ENCODE assay signal across 8 cellular contexts in the genomic region with DNA sequence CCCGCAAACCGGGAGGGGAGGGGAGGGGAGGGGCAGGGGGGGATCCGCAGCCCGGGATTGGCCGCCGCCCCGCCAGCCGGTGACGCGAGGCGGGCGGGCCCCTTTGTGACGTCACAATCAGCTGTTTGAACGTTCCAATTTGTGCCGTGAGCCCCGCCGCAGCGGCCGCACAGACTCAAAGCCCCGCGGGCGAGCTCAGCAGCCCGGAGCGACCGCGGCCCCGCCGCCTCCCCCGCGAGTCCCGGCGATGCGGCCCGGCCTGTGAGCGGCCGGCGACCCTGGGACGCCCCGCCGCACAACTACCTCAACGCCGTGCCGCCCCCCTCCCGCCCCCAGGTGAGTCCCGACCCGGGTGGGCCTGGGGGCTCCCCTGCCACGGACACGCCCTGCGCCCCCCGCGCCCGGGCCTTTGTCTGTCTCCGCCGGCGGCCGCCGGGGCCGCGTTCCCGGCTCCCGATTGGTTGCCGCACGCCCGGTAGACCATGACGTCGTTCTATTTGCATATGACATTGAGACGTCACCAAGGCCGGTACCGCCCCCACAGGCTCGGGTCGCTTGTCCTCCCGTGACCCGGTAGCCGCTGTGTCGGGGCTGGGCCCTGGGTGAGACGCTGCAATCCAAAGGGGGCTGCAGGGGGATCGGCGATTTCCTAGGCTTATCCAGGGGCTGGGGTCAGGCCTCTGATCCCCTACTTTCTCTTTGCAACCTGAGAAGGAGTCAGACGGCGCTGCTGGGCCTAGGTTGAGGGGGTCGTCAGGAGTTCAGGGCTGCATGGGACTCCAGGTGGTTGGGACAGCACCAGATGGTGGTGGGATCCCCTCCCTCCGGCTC. TPM values are rescaled to one million over a fixed set of nuclear protein-coding genes. Genes with fewer than 3 reads are reported as not detected.
DNase-seq lines count a peak whose midpoint lies in the region; ATAC-seq and TF ChIP-seq lines count a peak whose summit lies in the region.

TP53INP2 (plus strand) TSS at position 168 of the 831 bp plus-strand sequence. CDS start 4,396 bp downstream, outside the sequence.

- peaks cover 39% of the 10 kb centered on the region for H3F3A ChIP-seq in PC-9 (ENCODE audit: insufficient read depth, low read depth)

- H3K9me2 ChIP-seq in PC-9 (ENCODE audit: insufficient read depth): no peaks in the 10 kb centered on the region

- H3K4me3 ChIP-seq in Caco-2 (ENCODE audit: low read depth, low read length): peak within 1 kb of the TSS; percentile 48
- peak within 1 kb of the TSS; percentile 64 for H3K4me3 ChIP-seq in PC-9
- peak within 1 kb of the TSS; percentile 79 for H3K4me3 ChIP-seq in epithelial cell of proximal tubule (ENCODE audit: low read depth, low read length)

- CTCF ChIA-PET in Caco-2 (lab: Charles Lee): interaction anchor here (0.6 to 3.5 kb wide), 19 partner anchors 14 to 514 kb away, joined by 3 to 15 read pairs (median 4); no protein-coding TSS in a partner anchor
- CTCF ChIA-PET in PC-9 (lab: Charles Lee): interaction anchor here (0.6 to 1.7 kb wide), 2 partner anchors 120 to 125 kb away, joined by 4 to 6 read pairs; no protein-coding TSS in a partner anchor

- TF ChIP-seq CTCF in Caco-2 (IDR thresholded peaks at IDR 0.05; ENCODE audit: insufficient read depth in 1 of 2, low read depth in 1 of 2, low read length in 1 of 2, severe bottlenecking in 1 of 2, unreplicated experiment in 1 of 2) (no peak), PC-9 (conservative IDR thresholded peaks at IDR 0.05) (no peak), epithelial cell of proximal tubule (conservative IDR thresholded peaks at IDR 0.05; ENCODE audit: low read depth, low read length) (no peak)

- H3K36me3 ChIP-seq in Caco-2 (ENCODE audit: control insufficient read depth, insufficient read depth, low read length) (no peaks in the 10 kb centered on the region), PC-9 (ENCODE audit: low read depth) (no peaks in the 10 kb centered on the region)

- intact Hi-C loops in Caco-2 (cut with micrococcal nuclease; ENCODE audit: unreplicated experiment) (loop anchor here (1.0 to 5.0 kb wide), 5 partner anchors 28 to 514 kb away; no protein-coding TSS in a partner anchor), PC-9 (cut with micrococcal nuclease; ENCODE audit: unreplicated experiment) (loop anchor here (1.0 to 5.0 kb wide), 5 partner anchors 27 to 512 kb away; partner anchors contain the start of genes AHCY and PIGU)

- peak; percentile 99 for DNase-seq in Caco-2
- DNase-seq in KG1 (lab: John Stamatoyannopoulos, UW): peak; percentile 28
- DNase-seq in PC-9: peak; percentile 61 to 80
- peak; percentile 85 for DNase-seq in activated T-cell treated with anti-CD3 and anti-CD28 coated beads, Interleukin-2, amount 50 U/mL, for 24 hours
- DNase-seq in epithelial cell of proximal tubule (ENCODE audit: low read depth): no peak
- DNase-seq in mucosa of gallbladder (ENCODE audit: low spot score): peak; percentile 93
- peak; percentile 66 to 76 for DNase-seq in stimulated activated CD8-positive, alpha-beta memory T cell treated with anti-CD3 and anti-CD28 coated beads, Interleukin-4, amount 100 ng/mL, for 1 hour (ENCODE audit: low read depth in 2 of 2, low spot score in 1 of 2)

- H3K27ac Mint-ChIP-seq in Caco-2 (ENCODE audit: unreplicated experiment): peak within 1 kb of the TSS; percentile 99
- peak within 1 kb of the TSS; percentile 88 for H3K27ac Mint-ChIP-seq in activated T-cell treated with anti-CD3 and anti-CD28 coated beads, Interleukin-2, amount 50 U/mL, for 24 hours

- H3K27ac ChIP-seq in PC-9: peak within 1 kb of the TSS; percentile 16; the same call in 1 of the 2 replicates

- H3K36me3 Mint-ChIP-seq in Caco-2 (ENCODE audit: insufficient read depth, unreplicated experiment): peaks cover 26% of the 10 kb centered on the region
- peaks cover 3% of the 10 kb centered on the region for H3K36me3 Mint-ChIP-seq in activated T-cell treated with anti-CD3 and anti-CD28 coated beads, Interleukin-2, amount 50 U/mL, for 24 hours (ENCODE audit: low read depth)

- ATAC-seq in GM21576 (IDR thresholded peaks at IDR 0.05; ENCODE audit: unreplicated experiment): peak; percentile 39

- peak within 1 kb of the TSS; percentile 94 for H2AFZ ChIP-seq in PC-9

- peak within 1 kb of the TSS; percentile 99 for H3K4me3 Mint-ChIP-seq in Caco-2 (ENCODE audit: unreplicated experiment)
- peak within 1 kb of the TSS; percentile 86 for H3K4me3 Mint-ChIP-seq in activated T-cell treated with anti-CD3 and anti-CD28 coated beads, Interleukin-2, amount 50 U/mL, for 24 hours

- H3K9me3 Mint-ChIP-seq in Caco-2 (ENCODE audit: unreplicated experiment): no peaks in the 10 kb centered on the region
- H3K9me3 Mint-ChIP-seq in activated T-cell treated with anti-CD3 and anti-CD28 coated beads, Interleukin-2, amount 50 U/mL, for 24 hours: no peaks in the 10 kb centered on the region

- H3K27me3 ChIP-seq in Caco-2 (replicated peaks; ENCODE audit: control insufficient read depth, insufficient read depth, low read length): no peaks in the 10 kb centered on the region
- no peaks in the 10 kb centered on the region for H3K27me3 ChIP-seq in PC-9 (ENCODE audit: insufficient read depth, low read depth)

- BruUV-seq in Caco-2 (replicated peaks; lab: Mats Ljungman, UMichigan) (no TSS peak), PC-9 (replicated peaks; lab: Mats Ljungman, UMichigan) (no TSS peak)

- no peaks in the 10 kb centered on the region for H3K9me3 ChIP-seq in Caco-2
- H3K9me3 ChIP-seq in PC-9 (ENCODE audit: insufficient read depth, low read depth): no peaks in the 10 kb centered on the region

- no peaks in the 10 kb centered on the region; the same call in 1 of the 2 replicates for H4K20me1 ChIP-seq in PC-9 (ENCODE audit: insufficient read depth)

- H3K4me2 ChIP-seq in PC-9: peak within 1 kb of the TSS; percentile 99

- POLR2A ChIA-PET in Caco-2 (lab: Charles Lee) (interaction anchor here (0.5 to 2.3 kb wide), 24 partner anchors 12 to 740 kb away, joined by 3 to 40 read pairs (median 4); partner anchors contain the start of genes DYNLRB1, EIF2S2, ITCH and PIGU), PC-9 (lab: Charles Lee; ENCODE audit: unreplicated experiment) (interaction anchor here (0.5 kb wide), 1 partner anchor 27 kb away, joined by 3 read pairs; no protein-coding TSS in a partner anchor)

- H3K4me1 Mint-ChIP-seq in Caco-2 (ENCODE audit: low read depth, unreplicated experiment): peaks cover 44% of the 10 kb centered on the region
- H3K4me1 Mint-ChIP-seq in activated T-cell treated with anti-CD3 and anti-CD28 coated beads, Interleukin-2, amount 50 U/mL, for 24 hours (ENCODE audit: low read depth): peaks cover 25% of the 10 kb centered on the region

- peaks cover 3% of the 10 kb centered on the region for H3K27me3 Mint-ChIP-seq in Caco-2 (ENCODE audit: insufficient read depth, unreplicated experiment)
- H3K27me3 Mint-ChIP-seq in activated T-cell treated with anti-CD3 and anti-CD28 coated beads, Interleukin-2, amount 50 U/mL, for 24 hours: peaks cover 9% of the 10 kb centered on the region

- H3K4me1 ChIP-seq in Caco-2 (peaks cover 34% of the 10 kb centered on the region), PC-9 (replicated peaks; ENCODE audit: insufficient read depth) (peaks cover 34% of the 10 kb centered on the region)

- H3K79me2 ChIP-seq in PC-9 (ENCODE audit: low read depth): no peaks in the 10 kb centered on the region

RNA-seq across cellular contexts. Expression of gene TP53INP2, which starts in this region (rescaled TPM):
- total RNA-seq in Caco-2 (2022) (26.2 and 29.7 TPM in 2 replicates), PC-9 (2021) (4.4 and 4.9 TPM in 2 replicates), epithelial cell of proximal tubule (3.3 and 4.3 TPM in 2 replicates), mucosa of gallbladder (59.1 TPM)
